In genomic region chr6:116255246-116255800, GRCh38 we compare ENCODE assay signal across 1 cellular context.
TF ChIP-seq lines count a peak whose summit lies in the region.

No MANE protein-coding gene starts in this region.

TF ChIP-seq in K562, 482 proteins besides CTCF, POLR2A, EP300 and RAD21 (continued from another document):
- no peak for TF ChIP-seq TAF15 (IDR thresholded peaks at IDR 0.05; ENCODE audit: low read depth, low read length)
- TF ChIP-seq HNRNPK (IDR thresholded peaks at IDR 0.05; ENCODE audit: low read depth, low read length, poor library complexity, severe bottlenecking) = no peak
- no peak for TF ChIP-seq SNRNP70 (optimal IDR thresholded peaks at IDR 0.05; ENCODE audit: low read depth, low read length)
- peak; percentile 83 for TF ChIP-seq ESRRA (IDR thresholded peaks at IDR 0.05; ENCODE audit: borderline replicate concordance, low read depth)
- TF ChIP-seq ASH1L (IDR thresholded peaks at IDR 0.05; ENCODE audit: borderline replicate concordance, low read depth, partially characterized antibody) = no peak
- peak; percentile 41 for TF ChIP-seq MEIS2 (IDR thresholded peaks at IDR 0.05; ENCODE audit: partially characterized antibody)
- 0 out of 4 replicates have a peak, but pooled peaks of 1 of the 2 experiments have one; percentile 18 for TF ChIP-seq KDM1A (IDR thresholded peaks at IDR 0.05)
- no peak for TF ChIP-seq PRPF4 (IDR thresholded peaks at IDR 0.05; ENCODE audit: insufficient read depth, low read depth, low read length, poor library complexity, severe bottlenecking)
- TF ChIP-seq NR2C1 (IDR thresholded peaks at IDR 0.05) = no peak; the same call in 1 of the 2 replicates
- TF ChIP-seq NR2C1 (tag; IDR thresholded peaks at IDR 0.05) = peak; percentile 50; the same call in 1 of the 2 replicates
- no peak for TF ChIP-seq ATF7 (IDR thresholded peaks at IDR 0.05)
- no peak for TF ChIP-seq CCAR2 (IDR thresholded peaks at IDR 0.05; ENCODE audit: low read depth, low read length)
- TF ChIP-seq ZBTB43 (CRISPR knock-in tag; IDR thresholded peaks at IDR 0.05) = no peak
